Comparison of ENCODE assay signal across 8 cellular contexts in genomic region chr3:180036092-180036677, GRCh38. TPM values are rescaled to one million over a fixed set of nuclear protein-coding genes. Genes with fewer than 3 reads are reported as not detected.
DNase-seq lines count a peak whose midpoint lies in the region; ATAC-seq and TF ChIP-seq lines count a peak whose summit lies in the region.

No MANE protein-coding gene starts in this region.

- H3K27ac ChIP-seq in AG04450 (ENCODE audit: low read depth, low read length) (no peak overlapping the region), RWPE2 (ENCODE audit: poor library complexity, severe bottlenecking) (no peak overlapping the region), mesendoderm (ENCODE audit: low read depth, low read length) (no peak overlapping the region), PC-9 (no peak overlapping the region), colonic mucosa (no peak overlapping the region), left lung (no peak overlapping the region)

- no peak overlapping the region for H4K8ac ChIP-seq in mesendoderm (ENCODE audit: low read depth, low read length)

- H3K9me2 ChIP-seq in PC-9 (ENCODE audit: insufficient read depth), result no peaks in the 10 kb centered on the region

- H3K4me1 ChIP-seq in RWPE2 (ENCODE audit: insufficient read depth, poor library complexity, severe bottlenecking), result no peaks in the 10 kb centered on the region
- H3K4me1 ChIP-seq in mesendoderm (ENCODE audit: control insufficient read depth, low read depth, low read length), result no peaks in the 10 kb centered on the region
- H3K4me1 ChIP-seq in PC-9 (replicated peaks; ENCODE audit: insufficient read depth), result no peaks in the 10 kb centered on the region
- H3K4me1 ChIP-seq in colonic mucosa, result no peaks in the 10 kb centered on the region
- peaks cover 0 to 7% of the 10 kb centered on the region in 2 donors for H3K4me1 ChIP-seq in left lung

- DNase-seq in AG04450 (ENCODE audit: low read depth, low spot score), result no peak
- no peak for DNase-seq in RWPE2 (ENCODE audit: low spot score)
- DNase-seq in mesendoderm, result peak; percentile 59
- DNase-seq in PC-9, result no peak
- DNase-seq in colonic mucosa, result no peak
- no peak for DNase-seq in left lung

- H2BK15ac ChIP-seq in mesendoderm (replicated peaks; ENCODE audit: low read depth), result no peak overlapping the region

- no peak overlapping the region for H2AK5ac ChIP-seq in mesendoderm (ENCODE audit: low read length)

- H3K4me2 ChIP-seq in mesendoderm (ENCODE audit: low read length), result peak overlapping the region; percentile 55
- H3K4me2 ChIP-seq in PC-9, result no peak overlapping the region

- ATAC-seq in GM18873 (IDR thresholded peaks at IDR 0.05; ENCODE audit: low FRiP score, unreplicated experiment) (peak; percentile 47), HG03066 (IDR thresholded peaks at IDR 0.05; ENCODE audit: low read depth, unreplicated experiment) (peak; percentile 62), RWPE2 (ENCODE audit: low read depth) (no peak; the same call in 2 of the 3 replicates), left lung (no peak)

- H3K4ac ChIP-seq in mesendoderm (ENCODE audit: low read depth, low read length), result no peak overlapping the region

- no peak overlapping the region for H4K5ac ChIP-seq in mesendoderm (ENCODE audit: low read length)

- H3F3A ChIP-seq in PC-9 (ENCODE audit: insufficient read depth, low read depth), result no peaks in the 10 kb centered on the region

- no peaks in the 10 kb centered on the region for H3K79me1 ChIP-seq in mesendoderm (ENCODE audit: low read length)

- H3K23ac ChIP-seq in mesendoderm (ENCODE audit: low read length), result no peak overlapping the region

- CTCF ChIA-PET in AG04450 (lab: Charles Lee) (no interaction called here), PC-9 (lab: Charles Lee) (no interaction called here)

- POLR2A ChIA-PET in AG04450 (lab: Yijun Ruan, JAX), result no interaction called here
- POLR2A ChIA-PET in PC-9 (lab: Charles Lee; ENCODE audit: unreplicated experiment), result no interaction called here

- H3K9me3 ChIP-seq in AG04450 (ENCODE audit: control insufficient read depth, insufficient read depth, low read length) (no peaks in the 10 kb centered on the region), RWPE2 (ENCODE audit: severe bottlenecking) (no peaks in the 10 kb centered on the region), PC-9 (ENCODE audit: insufficient read depth, low read depth) (no peaks in the 10 kb centered on the region), colonic mucosa (no peaks in the 10 kb centered on the region), left lung (no peaks in the 10 kb centered on the region)

- no CpG with 5 or more reads among the region's 16 CpGs for WGBS in mesendoderm (ENCODE audit: extremely low coverage, insufficient coverage, low lambda C conversion rate)

- H3K27me3 ChIP-seq in AG04450 (ENCODE audit: control insufficient read depth, insufficient read depth, low read length) (no peaks in the 10 kb centered on the region), RWPE2 (ENCODE audit: insufficient read depth, poor library complexity, severe bottlenecking) (peaks cover 36% of the 10 kb centered on the region), mesendoderm (ENCODE audit: insufficient read depth, low read length, poor library complexity) (no peaks in the 10 kb centered on the region), PC-9 (ENCODE audit: insufficient read depth, low read depth) (no peaks in the 10 kb centered on the region), colonic mucosa (peaks cover 17% of the 10 kb centered on the region), left lung (peaks cover 29 to 77% of the 10 kb centered on the region in 2 donors)

- no peak overlapping the region for H2BK5ac ChIP-seq in mesendoderm (ENCODE audit: low read length)

- no peaks in the 10 kb centered on the region for H4K20me1 ChIP-seq in PC-9 (ENCODE audit: insufficient read depth)

- no peak overlapping the region; the same call in 1 of the 2 replicates for H2AFZ ChIP-seq in PC-9

- H3K18ac ChIP-seq in mesendoderm (ENCODE audit: low read length), result no peak overlapping the region

- no peak for TF ChIP-seq CTCF in AG04450 (IDR thresholded peaks at IDR 0.05; ENCODE audit: low read depth, low read length)
- no peak for TF ChIP-seq CTCF in RWPE2 (IDR thresholded peaks at IDR 0.05; ENCODE audit: poor library complexity, severe bottlenecking)
- TF ChIP-seq CTCF in PC-9 (conservative IDR thresholded peaks at IDR 0.05), result no peak
- TF ChIP-seq CTCF in colonic mucosa (IDR thresholded peaks at IDR 0.05), result no peak
- no peak for TF ChIP-seq CTCF in left lung (IDR thresholded peaks at IDR 0.05)

- no TSS peak for BruUV-seq in PC-9 (replicated peaks; lab: Mats Ljungman, UMichigan)

- H3K9ac ChIP-seq in mesendoderm (ENCODE audit: low read length) (peak overlapping the region; percentile 33), colonic mucosa (ENCODE audit: low read depth in 2 of 2, low read length in 2 of 2) (no peak overlapping the region)

- intact Hi-C loops in PC-9 (cut with micrococcal nuclease; ENCODE audit: unreplicated experiment) (no loop called here), colonic mucosa (cut with DNase I) (no loop called here), left lung (cut with DNase I) (no loop called here)

- H3K56ac ChIP-seq in mesendoderm (ENCODE audit: low read length), result no peak overlapping the region

- no peaks in the 10 kb centered on the region for H3K36me3 ChIP-seq in RWPE2 (ENCODE audit: low read depth)
- H3K36me3 ChIP-seq in mesendoderm (ENCODE audit: control insufficient read depth, insufficient read depth, low read length), result no peaks in the 10 kb centered on the region
- H3K36me3 ChIP-seq in PC-9 (ENCODE audit: low read depth), result no peaks in the 10 kb centered on the region
- no peaks in the 10 kb centered on the region for H3K36me3 ChIP-seq in colonic mucosa
- H3K36me3 ChIP-seq in left lung, result no peaks in the 10 kb centered on the region

- H3K4me3 ChIP-seq in AG04450 (ENCODE audit: low read depth, low read length) (peak overlapping the region; percentile 58), RWPE2 (ENCODE audit: severe bottlenecking) (peak overlapping the region; percentile 34), mesendoderm (ENCODE audit: low read length) (peak overlapping the region; percentile 29), PC-9 (no peak overlapping the region), colonic mucosa (no peak overlapping the region), left lung (peak overlapping the region in 1 of 2 donors; percentile 25)

- no peak overlapping the region for H2BK120ac ChIP-seq in mesendoderm (ENCODE audit: low read depth, low read length)

- H3K79me2 ChIP-seq in mesendoderm (ENCODE audit: control insufficient read depth, insufficient read depth, low read length) (no peaks in the 10 kb centered on the region), PC-9 (ENCODE audit: low read depth) (no peaks in the 10 kb centered on the region)

RNA-seq across cellular contexts. Expression of gene PEX5L, which starts 0.6 kb away (rescaled TPM):
- polyA plus RNA-seq in AG04450 (2011; rRNA removed), result 0.14 and 0.48 TPM in 2 replicates
- polyA minus RNA-seq in AG04450 (2011; rRNA and poly(A)+ RNA removed), result 0.14 and 0.52 TPM in 2 replicates
- 0.51 TPM for polyA plus RNA-seq in mesendoderm (2013, experiment 1 of 2)
- 0.49 TPM for polyA plus RNA-seq in mesendoderm (2013, experiment 2 of 2)
- 0.33 and 0.98 TPM in 2 replicates for total RNA-seq in PC-9 (2021)
- total RNA-seq in colonic mucosa, result not detected
- total RNA-seq in left lung, result not detected

Comparison
In these comparisons a context has a peak if more than half of its experiments do, and no peak if none do; other contexts are left out.
1. H3K4me3 ChIP-seq: peak in AG04450 (single experiment), RWPE2 (single experiment) and mesendoderm (single experiment); none in PC-9 (single experiment) and colonic mucosa (single experiment).
2. ATAC-seq: peak in GM18873 (single experiment) and HG03066 (single experiment); none in RWPE2 (single experiment) and left lung (single experiment).